In the genomic region with DNA sequence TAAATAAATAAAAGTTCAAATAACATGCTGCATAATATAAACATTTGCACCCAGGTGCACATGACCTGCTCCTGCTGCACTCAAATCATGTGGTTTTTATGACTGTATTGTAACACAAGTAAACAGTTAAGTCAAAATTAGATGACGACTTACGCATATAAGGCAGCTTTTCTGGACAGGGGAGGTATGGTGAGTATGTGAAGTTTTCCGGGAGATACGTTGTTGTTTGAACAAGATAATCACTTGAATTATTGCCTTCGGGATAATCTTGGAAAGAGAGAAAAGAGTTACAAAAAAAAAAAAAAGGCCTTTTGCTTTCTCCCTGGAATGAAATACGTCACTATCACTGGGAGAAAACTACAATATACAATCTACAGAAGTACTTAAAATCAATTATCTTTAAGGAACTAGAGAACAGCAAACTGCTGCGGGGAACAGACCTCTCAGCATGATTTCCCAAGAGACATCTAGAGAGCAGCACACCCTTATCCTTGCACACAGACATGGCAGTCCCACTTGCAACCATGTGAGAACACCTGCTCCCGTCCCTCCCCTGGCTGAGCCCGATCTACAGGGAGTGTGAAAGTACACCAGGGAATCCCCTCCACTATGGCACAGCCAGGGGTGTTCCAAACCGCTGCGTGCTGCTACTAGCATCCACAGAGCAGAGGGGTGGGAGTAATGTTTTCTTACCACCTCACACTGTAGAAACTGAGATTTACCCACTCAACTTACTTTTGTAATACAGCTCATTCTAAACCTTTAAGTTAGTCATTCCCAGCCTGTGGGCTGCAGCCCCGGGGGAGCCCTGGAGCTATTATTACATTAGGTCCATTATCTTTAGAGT, we compare ENCODE assay signal across 7 cellular contexts. TPM values are rescaled to one million over a fixed set of nuclear protein-coding genes. Genes with fewer than 3 reads are reported as not detected.
A peak's percentile ranks its signal among the peaks of the same experiment; 100 is the strongest.
DNase-seq lines count a peak whose midpoint lies in the region; ATAC-seq and TF ChIP-seq lines count a peak whose summit lies in the region.

No MANE protein-coding gene starts in this region.

- H3K9me3 Mint-ChIP-seq in effector memory CD8-positive, alpha-beta T cell, result no peaks in the 10 kb centered on the region

- intact Hi-C loops in heart left ventricle (cut with DNase I), result loop anchor here in 1 of 10 donors (10.0 kb wide), 1 partner anchor 63 kb away; the partner anchor contains the start of gene TTR

- no peaks in the 10 kb centered on the region for H3K27me3 ChIP-seq in heart left ventricle

- no peak overlapping the region for H3K4me3 ChIP-seq in heart left ventricle

- H3K36me3 Mint-ChIP-seq in effector memory CD8-positive, alpha-beta T cell (ENCODE audit: insufficient read depth), result no peaks in the 10 kb centered on the region

- H3K4me1 ChIP-seq in heart left ventricle, result peaks cover 0 to 14% (median 0%) of the 10 kb centered on the region in 12 donors

- WGBS in heart left ventricle, 4 donors, result 79 to 85% (median 82%) methylated on average over 12 of the region's 12 CpGs

- H3K9me3 ChIP-seq in heart left ventricle, result no peaks in the 10 kb centered on the region

- ATAC-seq in GM18873 (IDR thresholded peaks at IDR 0.05; ENCODE audit: low FRiP score, unreplicated experiment) (peak; percentile 87), HG02571 (IDR thresholded peaks at IDR 0.05; ENCODE audit: unreplicated experiment) (peak; percentile 71), heart left ventricle (no peak)
- peak; percentile 46 for ATAC-seq in effector memory CD8-positive, alpha-beta T cell (replicated peaks)

- TF ChIP-seq POLR2A in heart left ventricle (IDR thresholded peaks at IDR 0.05), result no peak

- no peaks in the 10 kb centered on the region for H3K36me3 ChIP-seq in heart left ventricle

- H3K27ac ChIP-seq in heart left ventricle, result peak overlapping the region in 1 of 12 donors; percentile 3

- H3K27ac Mint-ChIP-seq in effector memory CD8-positive, alpha-beta T cell, result peak overlapping the region in 1 of 2 donors; percentile 88

- peak overlapping the region in 1 of 2 donors; percentile 36 for H3K4me3 Mint-ChIP-seq in effector memory CD8-positive, alpha-beta T cell

- peaks cover 2 to 19% of the 10 kb centered on the region in 2 donors for H3K27me3 Mint-ChIP-seq in effector memory CD8-positive, alpha-beta T cell

- no peak for TF ChIP-seq CTCF in heart left ventricle (IDR thresholded peaks at IDR 0.05)

- peaks cover 8 to 12% of the 10 kb centered on the region in 2 donors for H3K4me1 Mint-ChIP-seq in effector memory CD8-positive, alpha-beta T cell (ENCODE audit: low read depth in 2 of 2)

- DNase-seq in NCI-H1417 treated with DMSO at 0.1 percent for 48 hours (lab: John Stamatoyannopoulos, UW) (peak; percentile 64), NCI-H446 (lab: John Stamatoyannopoulos, UW) (no peak), SKM-1 treated with dmso at 0.1 percent for 144 hours (lab: John Stamatoyannopoulos, UW; ENCODE audit: unreplicated experiment) (no peak), heart left ventricle (no peak)
- DNase-seq in effector memory CD8-positive, alpha-beta T cell, result no peak

RNA-seq across cellular contexts. Expression of gene B4GALT6, which starts 26.3 kb away (rescaled TPM):
- total RNA-seq in heart left ventricle, result 10 to 100 TPM in 2 of 9 donors, 1 to 10 TPM in 7; 3.3 to 11.9 (median 7.0) TPM
- 1 to 10 TPM; 1.3 to 1.7 TPM for polyA plus RNA-seq in heart left ventricle

Comparison
In these comparisons a context has a peak if more than half of its experiments do, and no peak if none do; other contexts are left out.
1. ATAC-seq: peak in GM18873 (single experiment), HG02571 (single experiment) and effector memory CD8-positive, alpha-beta T cell (single experiment); none in heart left ventricle (0 of 4).